In genomic region chr3:31220431-31220830, GRCh38 we compare ENCODE assay signal across 18 cellular contexts.
A peak's percentile ranks its signal among the peaks of the same experiment; 100 is the strongest.
DNase-seq lines count a peak whose midpoint lies in the region; ATAC-seq and TF ChIP-seq lines count a peak whose summit lies in the region.
"Had no signal": no experiment of that assay in that cellular context is flagged by ENCODE, and none has a peak within 500 bp of the region (broad histone marks: within the 10 kb centered on the region; RNA-seq: fewer than 3 reads in every experiment).

No MANE protein-coding gene starts in this region.

- no peaks in the 10 kb centered on the region for H3K27me3 ChIP-seq in CD4-positive, CD25-positive, alpha-beta regulatory T cell (ENCODE audit: control insufficient read depth, insufficient read depth, low read length)
- no peaks in the 10 kb centered on the region for H3K27me3 ChIP-seq in Loucy (ENCODE audit: insufficient read depth, low read length, poor library complexity, severe bottlenecking)
- H3K27me3 ChIP-seq: BLaER1 treated with 17β-estradiol and CSF1 and Interleukin-3, amounts not matched to agents 10 nM and 100 nM had no signal

- DNase-seq in activated T-cell treated with anti-CD3 and anti-CD28 coated beads, Interleukin-2, amount 50 U/mL, for 24 hours: no peak
- no peak for DNase-seq in activated T-cell treated with anti-CD3 and anti-CD28 coated beads, Interleukin-2, amount 50 U/mL, for 48 hours
- peak in 2 of 3 donors; percentile 23 to 41 for DNase-seq in CD4-positive, CD25-positive, alpha-beta regulatory T cell
- no peak for DNase-seq in central memory CD8-positive, alpha-beta T cell (ENCODE audit: low spot score in 2 of 2)
- no peak for DNase-seq in NCI-H2227 (lab: John Stamatoyannopoulos, UW; ENCODE audit: unreplicated experiment)
- DNase-seq in cerebellar nuclear complex (lab: John Stamatoyannopoulos, UW): no peak
- DNase-seq in G401 (ENCODE audit: low spot score): no peak
- DNase-seq: Caco-2, DMS153, EL, Karpas-422, MM.1S, NCI-H1092 treated with DMSO at 0.1 percent for 48 hours, NCI-H2081 treated with DMSO at 0.1 percent for 48 hours, NCI-H524, PC-9 had no signal

- no peaks in the 10 kb centered on the region for H3K27me3 Mint-ChIP-seq in activated T-cell treated with anti-CD3 and anti-CD28 coated beads, Interleukin-2, amount 50 U/mL, for 24 hours
- H3K27me3 Mint-ChIP-seq in CD4-positive, CD25-positive, alpha-beta regulatory T cell: no peaks in the 10 kb centered on the region
- no peaks in the 10 kb centered on the region for H3K27me3 Mint-ChIP-seq in central memory CD8-positive, alpha-beta T cell

- H3K4me1 Mint-ChIP-seq in activated T-cell treated with anti-CD3 and anti-CD28 coated beads, Interleukin-2, amount 50 U/mL, for 24 hours (ENCODE audit: low read depth): peaks cover 88% of the 10 kb centered on the region
- H3K4me1 Mint-ChIP-seq in CD4-positive, CD25-positive, alpha-beta regulatory T cell: peaks cover 36 to 89% (median 65%) of the 10 kb centered on the region in 4 donors
- H3K4me1 Mint-ChIP-seq in central memory CD8-positive, alpha-beta T cell: peaks cover 62% of the 10 kb centered on the region

- H3K4me3 Mint-ChIP-seq in activated T-cell treated with anti-CD3 and anti-CD28 coated beads, Interleukin-2, amount 50 U/mL, for 24 hours: no peak overlapping the region
- H3K4me3 Mint-ChIP-seq in CD4-positive, CD25-positive, alpha-beta regulatory T cell: peak overlapping the region in 3 of 4 donors; percentile 6 to 68 (median 29)
- peak overlapping the region; percentile 21 for H3K4me3 Mint-ChIP-seq in central memory CD8-positive, alpha-beta T cell

- H3K36me3 ChIP-seq in CD4-positive, CD25-positive, alpha-beta regulatory T cell (ENCODE audit: control insufficient read depth, insufficient read depth, low read length): no peaks in the 10 kb centered on the region
- no peaks in the 10 kb centered on the region for H3K36me3 ChIP-seq in Loucy (ENCODE audit: insufficient read depth, low read length)
- H3K36me3 ChIP-seq: BLaER1 treated with 17β-estradiol and CSF1 and Interleukin-3, amounts not matched to agents 10 nM and 100 nM had no signal

- H3K9me3 ChIP-seq in CD4-positive, CD25-positive, alpha-beta regulatory T cell (ENCODE audit: control insufficient read depth in 2 of 2, low read length in 2 of 2): no peaks in the 10 kb centered on the region
- no peaks in the 10 kb centered on the region for H3K9me3 ChIP-seq in Loucy (ENCODE audit: insufficient read depth, low read depth, low read length)
- H3K9me3 ChIP-seq: Caco-2 had no signal

- H3K4me2 ChIP-seq in Loucy (ENCODE audit: low read depth, low read length, poor library complexity, severe bottlenecking): peak overlapping the region; percentile 87
- H3K4me2 ChIP-seq: PC-9 had no signal

- H4K20me1 ChIP-seq in Loucy (ENCODE audit: insufficient read depth, low read length, poor library complexity, severe bottlenecking): no peaks in the 10 kb centered on the region
- H4K20me1 ChIP-seq: BLaER1 treated with 17β-estradiol and CSF1 and Interleukin-3, amounts not matched to agents 10 nM and 100 nM had no signal

- in situ Hi-C loops in G401 (cut with HindIII; ENCODE audit: low sequenced_read_pairs): no loop called here

- no peak overlapping the region for H2AFZ ChIP-seq in Loucy (ENCODE audit: low read length)
- H2AFZ ChIP-seq: PC-9 had no signal

- ATAC-seq in CD4-positive, CD25-positive, alpha-beta regulatory T cell (ENCODE audit: low read depth in 2 of 2): no peak
- ATAC-seq in central memory CD8-positive, alpha-beta T cell (replicated peaks; ENCODE audit: extremely low read depth, poor library complexity, severe bottlenecking): no peak

- no peak overlapping the region for H3K27ac ChIP-seq in CD4-positive, CD25-positive, alpha-beta regulatory T cell (ENCODE audit: insufficient read depth, low read length, poor library complexity, severe bottlenecking)
- H3K27ac ChIP-seq: PC-9 had no signal

- H3K9ac ChIP-seq in Loucy (ENCODE audit: low read depth, low read length, poor library complexity, severe bottlenecking): peak overlapping the region; percentile 92

- TF ChIP-seq CTCF in Loucy (conservative IDR thresholded peaks at IDR 0.05; ENCODE audit: low read length): no peak

- H3K79me2 ChIP-seq in Loucy (ENCODE audit: insufficient read depth, low read length): peaks cover 89% of the 10 kb centered on the region

- H3K9me2 ChIP-seq in Loucy (replicated peaks; ENCODE audit: low read depth, low read length): no peaks in the 10 kb centered on the region

- peaks cover 38% of the 10 kb centered on the region for H3K4me1 ChIP-seq in CD4-positive, CD25-positive, alpha-beta regulatory T cell (ENCODE audit: control insufficient read depth, insufficient read depth, low read length, poor library complexity, severe bottlenecking)
- H3K4me1 ChIP-seq in Loucy (ENCODE audit: insufficient read depth, low read length, poor library complexity, severe bottlenecking): peaks cover 94% of the 10 kb centered on the region

- no peak overlapping the region for H3K4me3 ChIP-seq in CD4-positive, CD25-positive, alpha-beta regulatory T cell (ENCODE audit: low read depth, low read length)
- peak overlapping the region; percentile 40 for H3K4me3 ChIP-seq in Loucy (ENCODE audit: low read length, poor library complexity, severe bottlenecking)
- H3K4me3 ChIP-seq: BLaER1 treated with 17β-estradiol and CSF1 and Interleukin-3, amounts not matched to agents 10 nM and 100 nM; PC-9 had no signal

- H3K36me3 Mint-ChIP-seq in activated T-cell treated with anti-CD3 and anti-CD28 coated beads, Interleukin-2, amount 50 U/mL, for 24 hours (ENCODE audit: low read depth): no peaks in the 10 kb centered on the region
- no peaks in the 10 kb centered on the region for H3K36me3 Mint-ChIP-seq in CD4-positive, CD25-positive, alpha-beta regulatory T cell
- no peaks in the 10 kb centered on the region for H3K36me3 Mint-ChIP-seq in central memory CD8-positive, alpha-beta T cell (ENCODE audit: insufficient read depth)

- peaks cover 7% of the 10 kb centered on the region for H3K9me3 Mint-ChIP-seq in activated T-cell treated with anti-CD3 and anti-CD28 coated beads, Interleukin-2, amount 50 U/mL, for 24 hours
- H3K9me3 Mint-ChIP-seq in CD4-positive, CD25-positive, alpha-beta regulatory T cell: peaks cover 0 to 8% (median 2%) of the 10 kb centered on the region in 7 donors
- H3K9me3 Mint-ChIP-seq in central memory CD8-positive, alpha-beta T cell: peaks cover 5% of the 10 kb centered on the region

- peak overlapping the region; percentile 38 for H3K27ac Mint-ChIP-seq in activated T-cell treated with anti-CD3 and anti-CD28 coated beads, Interleukin-2, amount 50 U/mL, for 24 hours
- H3K27ac Mint-ChIP-seq in CD4-positive, CD25-positive, alpha-beta regulatory T cell: peak overlapping the region in 2 of 3 donors; percentile 45 to 74
- peak overlapping the region; percentile 40 for H3K27ac Mint-ChIP-seq in central memory CD8-positive, alpha-beta T cell (ENCODE audit: low read depth)

- peaks cover 26% of the 10 kb centered on the region for H3F3A ChIP-seq in Loucy (ENCODE audit: low read depth)

Comparison
In these comparisons a context has a peak if more than half of its experiments do, and no peak if none do; other contexts are left out.
1. DNase-seq: peak in CD4-positive, CD25-positive, alpha-beta regulatory T cell (2 of 3); none in activated T-cell treated with anti-CD3 and anti-CD28 coated beads, Interleukin-2, amount 50 U/mL, for 24 hours (single experiment), activated T-cell treated with anti-CD3 and anti-CD28 coated beads, Interleukin-2, amount 50 U/mL, for 48 hours (0 of 2), central memory CD8-positive, alpha-beta T cell (0 of 2), NCI-H2227 (single experiment), cerebellar nuclear complex (0 of 2) and G401 (single experiment).
2. Peak in every context shown above with its lines, with median percentiles within 50 percentile points of each other: H3K27ac Mint-ChIP-seq.